ENCODE assay signal across 11 cellular contexts in genomic region chr17:63665527-63666214, GRCh38. TPM values are rescaled to one million over a fixed set of nuclear protein-coding genes. Genes with fewer than 3 reads are reported as not detected.
DNase-seq lines count a peak whose midpoint lies in the region; ATAC-seq and TF ChIP-seq lines count a peak whose summit lies in the region.
"Had no signal": no experiment of that assay in that cellular context is flagged by ENCODE, and none has a peak within 500 bp of the region (broad histone marks: within the 10 kb centered on the region; RNA-seq: fewer than 3 reads in every experiment).

No MANE protein-coding gene starts in this region.

- TF ChIP-seq POLR2A in esophagus squamous epithelium (IDR thresholded peaks at IDR 0.05) (no peak), sigmoid colon (IDR thresholded peaks at IDR 0.05) (no peak)

- 57 to 60% methylated on average over 4 to 5 of the region's 5 CpGs for WGBS in esophagus squamous epithelium, 2 donors
- WGBS in sigmoid colon, 2 donors, result 42 to 73% methylated on average over 5 of the region's 5 CpGs

- H3K27me3 ChIP-seq in esophagus squamous epithelium (no peaks in the 10 kb centered on the region), sigmoid colon (no peaks in the 10 kb centered on the region)

- DNase-seq in NCI-H1694 treated with DMSO at 0.1 percent for 48 hours (lab: John Stamatoyannopoulos, UW) (peak; percentile 5), NCI-H1694 (lab: John Stamatoyannopoulos, UW) (no peak), NOMO-1 treated with dmso at 0.1 percent for 144 hours (lab: John Stamatoyannopoulos, UW; ENCODE audit: unreplicated experiment) (peak; percentile 89), esophagus squamous epithelium (lab: John Stamatoyannopoulos, UW) (no peak), sigmoid colon (no peak), putamen (ENCODE audit: low spot score) (no peak), NCI-H1436 treated with DMSO at 0.1 percent for 48 hours (lab: John Stamatoyannopoulos, UW) (no peak)
- DNase-seq: GOT3, IMR-90 had no signal

- no peaks in the 10 kb centered on the region for H3K9me3 ChIP-seq in esophagus squamous epithelium
- no peaks in the 10 kb centered on the region for H3K9me3 ChIP-seq in sigmoid colon

- intact Hi-C loops in esophagus squamous epithelium (cut with DNase I) (no loop called here), sigmoid colon (cut with DNase I) (no loop called here)

- no peak overlapping the region for H3K4me3 ChIP-seq in esophagus squamous epithelium
- H3K4me3 ChIP-seq in sigmoid colon, result no peak overlapping the region

- TF ChIP-seq CTCF in esophagus squamous epithelium (IDR thresholded peaks at IDR 0.05), result no peak
- no peak for TF ChIP-seq CTCF in sigmoid colon (IDR thresholded peaks at IDR 0.05)

- H3K36me3 ChIP-seq in esophagus squamous epithelium (peaks cover 0 to 97% (median 7%) of the 10 kb centered on the region in 3 donors), sigmoid colon (peaks cover 10 to 84% (median 27%) of the 10 kb centered on the region in 4 donors)

- H3K4me1 ChIP-seq in esophagus squamous epithelium (peaks cover 0 to 19% (median 0%) of the 10 kb centered on the region in 3 donors), sigmoid colon (peaks cover 0 to 27% (median 0%) of the 10 kb centered on the region in 4 donors)

- ATAC-seq in HG03378 (IDR thresholded peaks at IDR 0.05; ENCODE audit: unreplicated experiment), result no peak

- no peak for TF ChIP-seq EP300 in sigmoid colon (IDR thresholded peaks at IDR 0.05)

- H3K27ac ChIP-seq in esophagus squamous epithelium (peak overlapping the region in 3 of 4 donors; percentile 21 to 59 (median 54)), sigmoid colon (peak overlapping the region; percentile 22 to 51 (median 38))
- H3K27ac ChIP-seq: 22Rv1 had no signal

RNA-seq across cellular contexts. Expression of gene LIMD2, which starts 34.3 kb away (rescaled TPM):
- total RNA-seq in esophagus squamous epithelium (1 to 10 TPM; 1.6 to 8.5 (median 4.7) TPM), sigmoid colon (10 to 100 TPM in 1 of 4 donors, 1 to 10 TPM in 3; 3.0 to 16.8 (median 8.5) TPM)
- 100 to 1,000 TPM in 1 of 3 donors, 1 to 10 TPM in 2; 3.5 to 119 (median 3.6) TPM for polyA plus RNA-seq in sigmoid colon

RNA-seq across cellular contexts. Expression of gene MAP3K3, which starts 43.5 kb away (rescaled TPM):
- 10 to 100 TPM; 14.0 to 38.9 (median 18.4) TPM for total RNA-seq in esophagus squamous epithelium
- 10 to 100 TPM; 51.5 to 68.7 (median 59.8) TPM for total RNA-seq in sigmoid colon
- polyA plus RNA-seq in sigmoid colon, result 10 to 100 TPM in 1 of 3 donors, 1 to 10 TPM in 2; 4.4 to 18.8 (median 8.4) TPM

Comparison
In these comparisons a context has a peak if more than half of its experiments do, and no peak if none do; other contexts are left out.
1. DNase-seq: peak in NCI-H1694 treated with DMSO at 0.1 percent for 48 hours (single experiment) and NOMO-1 treated with dmso at 0.1 percent for 144 hours (single experiment); none in NCI-H1694 (single experiment), esophagus squamous epithelium (single experiment), sigmoid colon (single experiment), putamen (single experiment) and NCI-H1436 treated with DMSO at 0.1 percent for 48 hours (single experiment).